In genomic region chr6:155329460-155330132, GRCh38 we compare ENCODE assay signal across 24 cellular contexts.
"Had no signal": no experiment of that assay in that cellular context is flagged by ENCODE, and none has a peak within 500 bp of the region (broad histone marks: within the 10 kb centered on the region; RNA-seq: fewer than 3 reads in every experiment).

No MANE protein-coding gene starts in this region.

- H2AFZ ChIP-seq: neural progenitor cell had no signal

- H3K36me3 Mint-ChIP-seq: activated CD4-positive, alpha-beta memory T cell treated with anti-CD3 and anti-CD28 coated beads for 36 hours; activated CD8-positive, alpha-beta memory T cell treated with anti-CD3 and anti-CD28 coated beads, Interleukin-2, amount 10 ng/mL, durations not matched to agents 7 days and 5 days; immature natural killer cell; naive thymus-derived CD4-positive, alpha-beta T cell; neural progenitor cell had no signal

- ATAC-seq: activated CD8-positive, alpha-beta memory T cell treated with anti-CD3 and anti-CD28 coated beads, Interleukin-2, amount 10 ng/mL, durations not matched to agents 7 days and 5 days; left lobe of liver; naive thymus-derived CD4-positive, alpha-beta T cell; stimulated activated naive CD8-positive, alpha-beta T cell treated with anti-CD3 and anti-CD28 coated beads, Interleukin-15, Interleukin-2, amounts not matched to agents 100 U/mL and 50 U/mL, for 24 hours; T-helper 17 cell had no signal

- H3K9me3 Mint-ChIP-seq: activated CD4-positive, alpha-beta memory T cell treated with anti-CD3 and anti-CD28 coated beads for 36 hours; immature natural killer cell; naive thymus-derived CD4-positive, alpha-beta T cell; neural progenitor cell had no signal

- H3K4me3 ChIP-seq: lower lobe of right lung, neural progenitor cell, spleen, thyroid gland, upper lobe of right lung had no signal

- H3K27me3 ChIP-seq: neural progenitor cell, spleen, thyroid gland, upper lobe of right lung had no signal

- H3K27ac ChIP-seq: lower lobe of right lung, neural progenitor cell, spleen, thyroid gland, upper lobe of right lung had no signal

- H3K36me3 ChIP-seq: lower lobe of right lung, neural progenitor cell, spleen, thyroid gland, upper lobe of right lung had no signal

- DNase-seq: activated CD4-positive, alpha-beta memory T cell treated with anti-CD3 and anti-CD28 coated beads for 36 hours; activated CD4-positive, alpha-beta T cell treated with anti-CD3 and anti-CD28 coated beads for 48 hours; activated CD8-positive, alpha-beta memory T cell treated with anti-CD3 and anti-CD28 coated beads, Interleukin-2, amount 10 ng/mL, durations not matched to agents 7 days and 5 days; activated gamma-delta T cell; activated naive CD4-positive, alpha-beta T cell treated with anti-CD3 and anti-CD28 coated beads, Interleukin-2, amount 50 U/mL, for 16 hours; activated T-cell treated with anti-CD3 and anti-CD28 coated beads for 4 hours; aorta; central memory CD4-positive, alpha-beta T cell; dermis blood vessel endothelial cell; effector CD8-positive, alpha-beta T cell; foreskin melanocyte; immature natural killer cell; naive thymus-derived CD4-positive, alpha-beta T cell; retina; spleen; stimulated activated CD4-positive, alpha-beta T cell treated with anti-CD3 and anti-CD28 coated beads, Interleukin-4, amount 100 ng/mL, for 24 hours; stimulated activated naive CD8-positive, alpha-beta T cell treated with anti-CD3 and anti-CD28 coated beads, Interleukin-15, Interleukin-2, amounts not matched to agents 100 U/mL and 50 U/mL, for 24 hours; substantia nigra; T-helper 17 cell; thyroid gland had no signal

- H3K9ac ChIP-seq: neural progenitor cell had no signal

- H3K27me3 Mint-ChIP-seq: activated CD4-positive, alpha-beta memory T cell treated with anti-CD3 and anti-CD28 coated beads for 36 hours; naive thymus-derived CD4-positive, alpha-beta T cell had no signal

- H3K4me3 Mint-ChIP-seq: activated CD4-positive, alpha-beta memory T cell treated with anti-CD3 and anti-CD28 coated beads for 36 hours; activated CD8-positive, alpha-beta memory T cell treated with anti-CD3 and anti-CD28 coated beads, Interleukin-2, amount 10 ng/mL, durations not matched to agents 7 days and 5 days; immature natural killer cell; neural progenitor cell; T-helper 17 cell had no signal

- H3K9me3 ChIP-seq: lower lobe of right lung, spleen, thyroid gland, upper lobe of right lung had no signal

- H3K27ac Mint-ChIP-seq: activated CD4-positive, alpha-beta memory T cell treated with anti-CD3 and anti-CD28 coated beads for 36 hours; activated CD8-positive, alpha-beta memory T cell treated with anti-CD3 and anti-CD28 coated beads, Interleukin-2, amount 10 ng/mL, durations not matched to agents 7 days and 5 days; immature natural killer cell; neural progenitor cell; T-helper 17 cell had no signal
